Comparison of ENCODE assay signal across 39 cellular contexts in the genomic region with DNA sequence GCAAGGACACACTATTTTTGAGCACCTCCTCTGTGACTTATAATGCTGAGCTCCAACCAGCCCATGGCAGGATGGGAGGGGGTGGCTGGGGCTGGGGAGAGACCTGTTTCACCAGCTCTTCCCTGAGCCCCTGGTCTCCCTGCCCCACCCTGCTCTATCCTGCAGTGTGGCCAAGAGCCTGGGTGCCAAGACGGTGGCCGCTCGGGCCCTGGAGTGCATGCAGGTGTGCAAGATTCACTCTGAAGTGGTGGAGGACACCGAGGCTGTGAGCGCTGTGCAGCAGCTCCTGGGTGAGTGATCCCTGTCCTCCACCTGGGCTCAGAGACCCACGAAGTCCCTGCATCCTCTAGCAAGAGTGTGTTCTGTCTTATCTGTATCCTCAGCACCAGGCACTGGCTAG. TPM values are rescaled to one million over a fixed set of nuclear protein-coding genes. Genes with fewer than 3 reads are reported as not detected.
"Had no signal": no experiment of that assay in that cellular context is flagged by ENCODE, and none has a peak within 500 bp of the region (broad histone marks: within the 10 kb centered on the region; RNA-seq: fewer than 3 reads in every experiment).

No MANE protein-coding gene starts in this region.

- H3K9me3 Mint-ChIP-seq: activated B cell treated with CpG ODN at 0.5 μM for 24 hours; activated CD4-positive, alpha-beta memory T cell treated with anti-CD3 and anti-CD28 coated beads for 36 hours; activated CD4-positive, alpha-beta T cell treated with anti-CD3 and anti-CD28 coated beads, Interleukin-2, amount 10 ng/mL, durations not matched to agents 7 days and 5 days; activated CD8-positive, alpha-beta T cell treated with anti-CD3 and anti-CD28 coated beads for 36 hours; activated naive CD4-positive, alpha-beta T cell treated with anti-CD3 and anti-CD28 coated beads, Interleukin-2, amount 10 ng/mL, durations not matched to agents 7 days and 5 days; activated naive CD4-positive, alpha-beta T cell treated with anti-CD3 and anti-CD28 coated beads, Interleukin-2, amount 50 U/mL, for 24 hours; activated naive CD8-positive, alpha-beta T cell treated with anti-CD3 and anti-CD28 coated beads, Interleukin-2, amount 10 ng/mL, durations not matched to agents 7 days and 5 days; activated naive CD8-positive, alpha-beta T cell treated with anti-CD3 and anti-CD28 coated beads, Interleukin-2, amount 50 U/mL, for 24 hours; activated T-cell treated with anti-CD3 and anti-CD28 coated beads, Interleukin-2, amount 50 U/mL, for 4 hours; activated T-cell treated with anti-CD3 and anti-CD28 coated beads, Interleukin-2, amount 50 U/mL, for 72 hours; activated T-helper 1 cell treated with anti-CD3 and anti-CD28 coated beads, Interleukin-12 subunit alpha, Interleukin-12 subunit beta, Interleukin-2, Interleukin-4 antibody, amounts not matched to agents 30 ng/mL and 10 ng/mL and 1 ng/mL, durations not matched to agents 14 hours and 24 hours and 36 hours; activated T-helper 17 cell treated with anti-CD3 and anti-CD28 coated beads, Interleukin-2, amount 50 U/mL, for 72 hours; T-helper 1 cell treated with Interleukin-12 subunit alpha and Interleukin-12 subunit beta and Interleukin-4 antibody, amounts not matched to agents 30 μg/mL and 1 μg/mL, for 36 hours; T-helper 2 cell treated with Interferon-gamma antibody and Interleukin-4, amounts not matched to agents 5 μg/mL and 100 μg/mL, for 36 hours had no signal

- DNase-seq: activated B cell treated with CpG ODN at 0.5 μM for 24 hours; activated CD4-positive, alpha-beta memory T cell treated with anti-CD3 and anti-CD28 coated beads for 36 hours; activated CD4-positive, alpha-beta T cell treated with anti-CD3 and anti-CD28 coated beads for 1 hour; activated CD4-positive, alpha-beta T cell treated with anti-CD3 and anti-CD28 coated beads for 36 hours; activated CD4-positive, alpha-beta T cell treated with anti-CD3 and anti-CD28 coated beads for 48 hours; activated CD4-positive, alpha-beta T cell treated with anti-CD3 and anti-CD28 coated beads, Interleukin-2, amount 10 ng/mL, durations not matched to agents 7 days and 5 days; activated CD8-positive, alpha-beta memory T cell treated with anti-CD3 and anti-CD28 coated beads, Interleukin-2, amount 50 U/mL, for 4 hours; activated CD8-positive, alpha-beta T cell treated with anti-CD3 and anti-CD28 coated beads for 36 hours; activated effector memory CD4-positive, alpha-beta T cell treated with anti-CD3 and anti-CD28 coated beads, Interleukin-2, amount 50 U/mL, for 16 hours; activated gamma-delta T cell treated with Interleukin-2 at 50 U/mL for 16 hours; activated naive CD4-positive, alpha-beta T cell; activated naive CD4-positive, alpha-beta T cell treated with anti-CD3 and anti-CD28 coated beads, Interleukin-2, amount 10 ng/mL, durations not matched to agents 7 days and 5 days; activated naive CD8-positive, alpha-beta T cell treated with anti-CD3 and anti-CD28 coated beads, Interleukin-2, amount 10 ng/mL, durations not matched to agents 7 days and 5 days; activated naive CD8-positive, alpha-beta T cell treated with anti-CD3 and anti-CD28 coated beads, Interleukin-2, amount 50 U/mL, for 24 hours; activated T-cell treated with anti-CD3 and anti-CD28 coated beads for 4 hours; activated T-cell treated with anti-CD3 and anti-CD28 coated beads, Interleukin-2, amount 50 U/mL, for 1 hour; activated T-cell treated with anti-CD3 and anti-CD28 coated beads, Interleukin-2, amount 50 U/mL, for 4 hours; activated T-cell treated with anti-CD3 and anti-CD28 coated beads, Interleukin-2, amount 50 U/mL, for 72 hours; amygdala; anterior cingulate cortex; central memory CD4-positive, alpha-beta T cell; SW 1271; T-helper 1 cell; T-helper 2 cell; T-helper 9 cell had no signal

- FAIRE-seq: TTC549 had no signal

- H3K4me1 ChIP-seq: ascending aorta, breast epithelium had no signal

- H3K4me1 Mint-ChIP-seq: activated B cell treated with CpG ODN at 0.5 μM for 24 hours; activated CD4-positive, alpha-beta T cell treated with anti-CD3 and anti-CD28 coated beads for 36 hours; activated CD4-positive, alpha-beta T cell treated with anti-CD3 and anti-CD28 coated beads, Interleukin-2, amount 10 ng/mL, durations not matched to agents 7 days and 5 days; activated naive CD4-positive, alpha-beta T cell treated with anti-CD3 and anti-CD28 coated beads, Interleukin-2, amount 10 ng/mL, durations not matched to agents 7 days and 5 days; activated naive CD4-positive, alpha-beta T cell treated with anti-CD3 and anti-CD28 coated beads, Interleukin-2, amount 50 U/mL, for 24 hours; activated naive CD8-positive, alpha-beta T cell treated with anti-CD3 and anti-CD28 coated beads, Interleukin-2, amount 10 ng/mL, durations not matched to agents 7 days and 5 days; activated naive CD8-positive, alpha-beta T cell treated with anti-CD3 and anti-CD28 coated beads, Interleukin-2, amount 50 U/mL, for 24 hours; activated T-helper 17 cell treated with anti-CD3 and anti-CD28 coated beads, Interleukin-2, amount 50 U/mL, for 72 hours had no signal

- H3K27me3 Mint-ChIP-seq: activated CD4-positive, alpha-beta T cell treated with anti-CD3 and anti-CD28 coated beads for 36 hours; activated CD4-positive, alpha-beta T cell treated with anti-CD3 and anti-CD28 coated beads, Interleukin-2, amount 10 ng/mL, durations not matched to agents 7 days and 5 days; activated naive CD4-positive, alpha-beta T cell treated with anti-CD3 and anti-CD28 coated beads, Interleukin-2, amount 50 U/mL, for 24 hours; activated naive CD8-positive, alpha-beta T cell had no signal

- H3K9me3 ChIP-seq: ascending aorta, breast epithelium had no signal

- H3K4me3 ChIP-seq: ascending aorta, breast epithelium had no signal

- H3K27ac ChIP-seq: ascending aorta, breast epithelium, VCaP had no signal

- H3K36me3 ChIP-seq: ascending aorta, breast epithelium had no signal

- H3K4me3 Mint-ChIP-seq: activated B cell treated with CpG ODN at 0.5 μM for 24 hours; activated CD4-positive, alpha-beta memory T cell treated with anti-CD3 and anti-CD28 coated beads for 36 hours; activated CD4-positive, alpha-beta T cell treated with anti-CD3 and anti-CD28 coated beads for 36 hours; activated CD4-positive, alpha-beta T cell treated with anti-CD3 and anti-CD28 coated beads, Interleukin-2, amount 10 ng/mL, durations not matched to agents 7 days and 5 days; activated CD8-positive, alpha-beta T cell treated with anti-CD3 and anti-CD28 coated beads for 36 hours; activated naive CD4-positive, alpha-beta T cell treated with anti-CD3 and anti-CD28 coated beads, Interleukin-2, amount 10 ng/mL, durations not matched to agents 7 days and 5 days; activated naive CD4-positive, alpha-beta T cell treated with anti-CD3 and anti-CD28 coated beads, Interleukin-2, amount 50 U/mL, for 24 hours; activated naive CD8-positive, alpha-beta T cell; activated naive CD8-positive, alpha-beta T cell treated with anti-CD3 and anti-CD28 coated beads, Interleukin-2, amount 10 ng/mL, durations not matched to agents 7 days and 5 days; activated naive CD8-positive, alpha-beta T cell treated with anti-CD3 and anti-CD28 coated beads, Interleukin-2, amount 50 U/mL, for 24 hours; activated T-cell treated with anti-CD3 and anti-CD28 coated beads, Interleukin-2, amount 50 U/mL, for 4 hours; activated T-cell treated with anti-CD3 and anti-CD28 coated beads, Interleukin-2, amount 50 U/mL, for 72 hours; activated T-helper 1 cell treated with anti-CD3 and anti-CD28 coated beads, Interleukin-12 subunit alpha, Interleukin-12 subunit beta, Interleukin-2, Interleukin-4 antibody, amounts not matched to agents 30 ng/mL and 10 ng/mL and 1 ng/mL, durations not matched to agents 14 hours and 24 hours and 36 hours; activated T-helper 17 cell treated with anti-CD3 and anti-CD28 coated beads, Interleukin-2, amount 50 U/mL, for 72 hours; brain; T-helper 1 cell treated with Interleukin-12 subunit alpha and Interleukin-12 subunit beta and Interleukin-4 antibody, amounts not matched to agents 30 μg/mL and 1 μg/mL, for 36 hours; T-helper 2 cell treated with Interferon-gamma antibody and Interleukin-4, amounts not matched to agents 5 μg/mL and 100 μg/mL, for 36 hours had no signal

- H3K36me3 Mint-ChIP-seq: activated CD4-positive, alpha-beta memory T cell treated with anti-CD3 and anti-CD28 coated beads for 36 hours; activated naive CD4-positive, alpha-beta T cell treated with anti-CD3 and anti-CD28 coated beads, Interleukin-2, amount 10 ng/mL, durations not matched to agents 7 days and 5 days; activated naive CD4-positive, alpha-beta T cell treated with anti-CD3 and anti-CD28 coated beads, Interleukin-2, amount 50 U/mL, for 24 hours; activated naive CD8-positive, alpha-beta T cell; activated naive CD8-positive, alpha-beta T cell treated with anti-CD3 and anti-CD28 coated beads, Interleukin-2, amount 10 ng/mL, durations not matched to agents 7 days and 5 days; brain had no signal

- H3K27ac Mint-ChIP-seq: activated B cell treated with CpG ODN at 0.5 μM for 24 hours; activated CD4-positive, alpha-beta memory T cell treated with anti-CD3 and anti-CD28 coated beads for 36 hours; activated CD4-positive, alpha-beta T cell treated with anti-CD3 and anti-CD28 coated beads for 36 hours; activated CD4-positive, alpha-beta T cell treated with anti-CD3 and anti-CD28 coated beads, Interleukin-2, amount 10 ng/mL, durations not matched to agents 7 days and 5 days; activated CD8-positive, alpha-beta T cell treated with anti-CD3 and anti-CD28 coated beads for 36 hours; activated naive CD4-positive, alpha-beta T cell treated with anti-CD3 and anti-CD28 coated beads, Interleukin-2, amount 10 ng/mL, durations not matched to agents 7 days and 5 days; activated naive CD4-positive, alpha-beta T cell treated with anti-CD3 and anti-CD28 coated beads, Interleukin-2, amount 50 U/mL, for 24 hours; activated naive CD8-positive, alpha-beta T cell; activated naive CD8-positive, alpha-beta T cell treated with anti-CD3 and anti-CD28 coated beads, Interleukin-2, amount 10 ng/mL, durations not matched to agents 7 days and 5 days; activated naive CD8-positive, alpha-beta T cell treated with anti-CD3 and anti-CD28 coated beads, Interleukin-2, amount 50 U/mL, for 24 hours; activated T-cell treated with anti-CD3 and anti-CD28 coated beads, Interleukin-2, amount 50 U/mL, for 72 hours; activated T-helper 1 cell treated with anti-CD3 and anti-CD28 coated beads, Interleukin-12 subunit alpha, Interleukin-12 subunit beta, Interleukin-2, Interleukin-4 antibody, amounts not matched to agents 30 ng/mL and 10 ng/mL and 1 ng/mL, durations not matched to agents 14 hours and 24 hours and 36 hours; activated T-helper 17 cell treated with anti-CD3 and anti-CD28 coated beads, Interleukin-2, amount 50 U/mL, for 72 hours; brain; T-helper 1 cell treated with Interleukin-12 subunit alpha and Interleukin-12 subunit beta and Interleukin-4 antibody, amounts not matched to agents 30 μg/mL and 1 μg/mL, for 36 hours; T-helper 2 cell treated with Interferon-gamma antibody and Interleukin-4, amounts not matched to agents 5 μg/mL and 100 μg/mL, for 36 hours had no signal

RNA-seq across cellular contexts. Expression of a gene that starts 14.4 kb away (rescaled TPM):
- total RNA-seq: activated CD4-positive, alpha-beta memory T cell treated with anti-CD3 and anti-CD28 coated beads for 36 hours; activated CD8-positive, alpha-beta memory T cell treated with anti-CD3 and anti-CD28 coated beads for 36 hours; activated CD8-positive, alpha-beta T cell treated with anti-CD3 and anti-CD28 coated beads for 36 hours had no signal

RNA-seq across cellular contexts. Expression of a gene that starts 32.9 kb away (rescaled TPM):
- total RNA-seq: activated B cell treated with CpG ODN at 0.5 μM for 24 hours; activated CD4-positive, alpha-beta memory T cell treated with anti-CD3 and anti-CD28 coated beads for 36 hours; activated CD4-positive, alpha-beta T cell treated with anti-CD3 and anti-CD28 coated beads for 36 hours; activated CD4-positive, alpha-beta T cell treated with anti-CD3 and anti-CD28 coated beads, Interleukin-2, amount 10 ng/mL, durations not matched to agents 7 days and 5 days; activated CD8-positive, alpha-beta memory T cell treated with anti-CD3 and anti-CD28 coated beads for 36 hours; activated CD8-positive, alpha-beta T cell treated with anti-CD3 and anti-CD28 coated beads for 36 hours; activated T-cell treated with anti-CD3 and anti-CD28 coated beads, Interleukin-2, amount 50 U/mL, for 72 hours; activated T-helper 1 cell treated with anti-CD3 and anti-CD28 coated beads, Interleukin-12 subunit alpha, Interleukin-12 subunit beta, Interleukin-2, Interleukin-4 antibody, amounts not matched to agents 30 ng/mL and 10 ng/mL and 1 ng/mL, durations not matched to agents 14 hours and 24 hours and 36 hours; activated T-helper 17 cell treated with anti-CD3 and anti-CD28 coated beads, Interleukin-2, amount 50 U/mL, for 72 hours; cerebellum had no signal

RNA-seq across cellular contexts. Expression of a gene that starts 35.1 kb away (rescaled TPM):
- total RNA-seq: activated B cell treated with CpG ODN at 0.5 μM for 24 hours; activated CD4-positive, alpha-beta memory T cell treated with anti-CD3 and anti-CD28 coated beads for 36 hours; activated CD4-positive, alpha-beta T cell treated with anti-CD3 and anti-CD28 coated beads for 36 hours; activated CD4-positive, alpha-beta T cell treated with anti-CD3 and anti-CD28 coated beads, Interleukin-2, amount 10 ng/mL, durations not matched to agents 7 days and 5 days; activated CD8-positive, alpha-beta memory T cell treated with anti-CD3 and anti-CD28 coated beads for 36 hours; activated CD8-positive, alpha-beta T cell treated with anti-CD3 and anti-CD28 coated beads for 36 hours; activated naive CD8-positive, alpha-beta T cell treated with anti-CD3 and anti-CD28 coated beads, Interleukin-2, amount 10 ng/mL, durations not matched to agents 7 days and 5 days; activated T-cell treated with anti-CD3 and anti-CD28 coated beads, Interleukin-2, amount 50 U/mL, for 4 hours; activated T-helper 1 cell treated with anti-CD3 and anti-CD28 coated beads, Interleukin-12 subunit alpha, Interleukin-12 subunit beta, Interleukin-2, Interleukin-4 antibody, amounts not matched to agents 30 ng/mL and 10 ng/mL and 1 ng/mL, durations not matched to agents 14 hours and 24 hours and 36 hours; activated T-helper 17 cell treated with anti-CD3 and anti-CD28 coated beads, Interleukin-2, amount 50 U/mL, for 72 hours; ascending aorta; breast epithelium; cardiac septum had no signal
